ENCODE assay signal across 1 cellular context in genomic region chr5:448061-448765, GRCh38.
TF ChIP-seq lines count a peak whose summit lies in the region.

No MANE protein-coding gene starts in this region.

TF ChIP-seq in WTC11, 78 proteins besides CTCF, POLR2A, EP300 and RAD21 (continued from another document):
- TF ChIP-seq ATF2 (CRISPR knock-in tag; IDR thresholded peaks at IDR 0.05; ENCODE audit: borderline replicate concordance, low read depth): no peak
- no peak for TF ChIP-seq TP53 (CRISPR knock-in tag; IDR thresholded peaks at IDR 0.05)
- TF ChIP-seq RORB (CRISPR knock-in tag; IDR thresholded peaks at IDR 0.05): no peak
- TF ChIP-seq ZSCAN18 (CRISPR knock-in tag; IDR thresholded peaks at IDR 0.05): no peak
- no peak for TF ChIP-seq CREM (CRISPR knock-in tag; IDR thresholded peaks at IDR 0.05)
- TF ChIP-seq ERG (CRISPR knock-in tag; IDR thresholded peaks at IDR 0.05): no peak
- no peak for TF ChIP-seq HMGXB4 (CRISPR knock-in tag; IDR thresholded peaks at IDR 0.05)
